Comparison of ENCODE assay signal across 14 cellular contexts in genomic region chr12:43789941-43790340, GRCh38. TPM values are rescaled to one million over a fixed set of nuclear protein-coding genes. Genes with fewer than 3 reads are reported as not detected.
DNase-seq lines count a peak whose midpoint lies in the region; FAIRE-seq and TF ChIP-seq lines count a peak whose summit lies in the region.
"Had no signal": no experiment of that assay in that cellular context is flagged by ENCODE, and none has a peak within 500 bp of the region (broad histone marks: within the 10 kb centered on the region; RNA-seq: fewer than 3 reads in every experiment).

No MANE protein-coding gene starts in this region.

- DNase-seq in ELR (ENCODE audit: low read depth) (peak; percentile 20), NCI-H1092 (lab: John Stamatoyannopoulos, UW) (peak; percentile 17), dedifferentiated amniotic fluid mesenchymal stem cell (ENCODE audit: extremely low spot score) (peak; percentile 52), myocyte (ENCODE audit: low read depth) (peak; percentile 15), GM10248 (ENCODE audit: extremely low spot score) (no peak), urothelium cell line (ENCODE audit: low spot score) (no peak)
- DNase-seq in stimulated activated CD4-positive, alpha-beta T cell treated with anti-CD3 and anti-CD28 coated beads, Interleukin-2, amount 100 ng/mL, for 24 hours = no peak
- DNase-seq: activated CD4-positive, alpha-beta memory T cell treated with anti-CD3 and anti-CD28 coated beads for 36 hours; activated naive CD4-positive, alpha-beta T cell; posterior cingulate gyrus; stimulated activated CD4-positive, alpha-beta T cell treated with anti-CD3 and anti-CD28 coated beads, Interleukin-1b, Interleukin-23, amount 100 ng/mL, for 48 hours; stimulated activated naive CD4-positive, alpha-beta T cell treated with Interleukin-2 at 50 U/mL for 16 hours had no signal

- FAIRE-seq in urothelium cell line (lab: Jason Lieb, UNC) = no peak
- FAIRE-seq: colon, GM18507 had no signal

- no peak for TF ChIP-seq CTCF in GM10248 (IDR thresholded peaks at IDR 0.05; ENCODE audit: control extremely low read depth, extremely low read depth, low read depth, missing control alignments)

- CTCF ChIA-PET in GM10248 (lab: Yijun Ruan, JAX) = interaction anchor here (0.8 to 1.3 kb wide), 2 partner anchors 9 to 93 kb away, joined by 3 to 5 read pairs; no protein-coding TSS in a partner anchor

- POLR2A ChIA-PET in GM10248 (lab: Yijun Ruan, JAX) = interaction anchor here (0.6 kb wide), 2 partner anchors 10 to 15 kb away, joined by 3 to 8 read pairs; no protein-coding TSS in a partner anchor

RNA-seq across cellular contexts. Expression of gene TWF1, which starts 16.2 kb away (rescaled TPM):
- total RNA-seq in myocyte = 53.3 and 55.5 TPM in 2 replicates
- 21.4 TPM for polyA plus RNA-seq in myocyte (2012)

RNA-seq across cellular contexts. Expression of gene IRAK4, which starts 31.2 kb away (rescaled TPM):
- 12.6 and 21.1 TPM in 2 replicates for total RNA-seq in myocyte
- polyA plus RNA-seq in myocyte (2012) = 5.8 TPM

RNA-seq across cellular contexts. Expression of gene PUS7L, which starts 31.4 kb away (rescaled TPM):
- total RNA-seq in myocyte = 15.2 and 25.2 TPM in 2 replicates
- 2.7 TPM for polyA plus RNA-seq in myocyte (2012)

RNA-seq across cellular contexts. Expression of gene TMEM117, which starts 45.9 kb away (rescaled TPM):
- 23.4 and 25.6 TPM in 2 replicates for total RNA-seq in myocyte
- 9.6 TPM for polyA plus RNA-seq in myocyte (2012)

Comparison
In these comparisons a context has a peak if more than half of its experiments do, and no peak if none do; other contexts are left out.
1. DNase-seq: peak in ELR (single experiment), NCI-H1092 (single experiment), dedifferentiated amniotic fluid mesenchymal stem cell (single experiment) and myocyte (single experiment); none in GM10248 (single experiment), stimulated activated CD4-positive, alpha-beta T cell treated with anti-CD3 and anti-CD28 coated beads, Interleukin-2, amount 100 ng/mL, for 24 hours (0 of 2) and urothelium cell line (single experiment).